Comparison of ENCODE assay signal across 9 cellular contexts in the genomic region with DNA sequence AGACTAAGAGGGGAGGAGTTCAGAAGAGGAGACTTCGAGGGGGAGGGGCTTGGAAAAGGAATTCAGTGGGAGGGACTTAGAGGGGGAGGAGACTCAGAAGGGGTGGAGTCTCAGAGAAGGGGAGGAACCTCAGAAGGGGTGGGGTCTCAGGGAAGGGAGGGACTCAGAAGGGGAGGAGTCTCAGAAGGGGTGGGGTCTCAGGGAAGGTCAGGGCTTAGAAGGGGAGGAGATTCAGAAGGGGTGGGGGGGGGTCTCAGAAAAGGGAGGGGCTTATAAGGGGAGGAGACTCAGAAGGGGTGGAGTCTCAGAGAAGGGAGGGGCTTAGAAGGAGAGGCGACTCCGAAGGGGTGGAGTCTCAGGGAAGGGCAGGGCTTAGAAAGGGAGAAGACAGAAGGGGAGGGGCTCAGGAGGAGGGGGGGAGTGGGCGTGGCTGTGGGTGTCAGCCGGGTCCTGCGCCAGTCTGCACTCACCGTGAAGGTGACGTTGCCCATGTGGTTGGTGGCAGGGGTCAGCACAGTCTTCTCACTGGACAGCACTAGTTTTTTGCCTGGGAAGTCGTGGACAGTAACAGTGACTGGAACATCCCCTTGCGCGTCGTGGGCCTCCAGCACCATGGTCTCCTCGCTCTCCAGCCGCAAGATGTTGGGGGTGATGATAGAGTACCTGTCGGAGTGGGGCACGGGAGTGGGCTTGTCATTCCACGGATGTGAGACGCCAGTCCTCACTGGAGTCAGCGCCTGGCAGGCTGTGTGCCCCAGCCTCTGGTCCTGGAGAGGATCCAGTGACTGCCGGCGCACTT. TPM values are rescaled to one million over a fixed set of nuclear protein-coding genes. Genes with fewer than 3 reads are reported as not detected.
A peak's percentile ranks its signal among the peaks of the same experiment; 100 is the strongest.
DNase-seq lines count a peak whose midpoint lies in the region; ATAC-seq lines count a peak whose summit lies in the region.
"Had no signal": no experiment of that assay in that cellular context is flagged by ENCODE, and none has a peak within 500 bp of the region (broad histone marks: within the 10 kb centered on the region; RNA-seq: fewer than 3 reads in every experiment).

No MANE protein-coding gene starts in this region.

- no peaks in the 10 kb centered on the region for H3K9me3 ChIP-seq in T-helper 17 cell (ENCODE audit: control insufficient read depth, low read length, poor library complexity, severe bottlenecking)
- H3K9me3 ChIP-seq: Caco-2 had no signal

- H3K27ac Mint-ChIP-seq in T-helper 17 cell: no peak overlapping the region
- H3K27ac Mint-ChIP-seq in stimulated activated effector memory CD8-positive, alpha-beta T cell treated with anti-CD3 and anti-CD28 coated beads, Interleukin-12 subunit alpha, Interleukin-12 subunit beta, amount 100 ng/mL, for 72 hours: no peak overlapping the region

- peak; percentile 86 for ATAC-seq in T-helper 17 cell
- peak; percentile 65 for ATAC-seq in stimulated activated effector memory CD8-positive, alpha-beta T cell treated with anti-CD3 and anti-CD28 coated beads, Interleukin-12 subunit alpha, Interleukin-12 subunit beta, amount 100 ng/mL, for 72 hours

- intact Hi-C loops in head of caudate nucleus (cut with DNase I): no loop called here

- no peaks in the 10 kb centered on the region for H3K27me3 Mint-ChIP-seq in T-helper 17 cell

- no peak overlapping the region for H3K4me3 Mint-ChIP-seq in T-helper 17 cell
- H3K4me3 Mint-ChIP-seq in stimulated activated effector memory CD8-positive, alpha-beta T cell treated with anti-CD3 and anti-CD28 coated beads, Interleukin-12 subunit alpha, Interleukin-12 subunit beta, amount 100 ng/mL, for 72 hours: no peak overlapping the region

- peaks cover 3% of the 10 kb centered on the region for H3K36me3 Mint-ChIP-seq in T-helper 17 cell (ENCODE audit: low read depth)
- H3K36me3 Mint-ChIP-seq in stimulated activated effector memory CD8-positive, alpha-beta T cell treated with anti-CD3 and anti-CD28 coated beads, Interleukin-12 subunit alpha, Interleukin-12 subunit beta, amount 100 ng/mL, for 72 hours: peaks cover 6% of the 10 kb centered on the region

- no peaks in the 10 kb centered on the region for H3K9me3 Mint-ChIP-seq in stimulated activated effector memory CD8-positive, alpha-beta T cell treated with anti-CD3 and anti-CD28 coated beads, Interleukin-12 subunit alpha, Interleukin-12 subunit beta, amount 100 ng/mL, for 72 hours

- peaks cover 17% of the 10 kb centered on the region for H3K4me1 Mint-ChIP-seq in T-helper 17 cell
- H3K4me1 Mint-ChIP-seq in stimulated activated effector memory CD8-positive, alpha-beta T cell treated with anti-CD3 and anti-CD28 coated beads, Interleukin-12 subunit alpha, Interleukin-12 subunit beta, amount 100 ng/mL, for 72 hours: peaks cover 43% of the 10 kb centered on the region

- peak; percentile 58 for DNase-seq in activated CD4-positive, alpha-beta T cell treated with anti-CD3 and anti-CD28 coated beads for 48 hours
- no peak for DNase-seq in activated CD4-positive, alpha-beta T cell treated with anti-CD3 and anti-CD28 coated beads for 4 hours
- no peak for DNase-seq in T-helper 17 cell
- DNase-seq in head of caudate nucleus: peak in 33 of 42 donors; percentile 28 to 75 (median 51)
- DNase-seq in stimulated activated effector memory CD8-positive, alpha-beta T cell treated with anti-CD3 and anti-CD28 coated beads, Interleukin-12 subunit alpha, Interleukin-12 subunit beta, amount 100 ng/mL, for 72 hours (ENCODE audit: low spot score in 2 of 2): no peak
- DNase-seq in activated effector memory CD4-positive, alpha-beta T cell treated with Interleukin-2 at 50 U/mL for 16 hours: no peak
- no peak for DNase-seq in DMS79 (lab: John Stamatoyannopoulos, UW)
- DNase-seq in COLO668 (lab: John Stamatoyannopoulos, UW; ENCODE audit: unreplicated experiment): no peak

RNA-seq across cellular contexts. Expression of gene C3, which starts 1.5 kb away (rescaled TPM):
- total RNA-seq in T-helper 17 cell: under 1 TPM in 1 of 2 donors, not detected in 1; 0.35 TPM

RNA-seq across cellular contexts. Expression of gene GPR108, which starts 18.4 kb away (rescaled TPM):
- total RNA-seq in T-helper 17 cell: 10 to 100 TPM; 53.4 to 55.5 TPM

RNA-seq across cellular contexts. Expression of gene TRIP10, which starts 20.5 kb away (rescaled TPM):
- 1 to 10 TPM in 1 of 2 donors, under 1 TPM in 1; 0.92 to 3.3 TPM for total RNA-seq in T-helper 17 cell

RNA-seq across cellular contexts. Expression of gene SH2D3A, which starts 48.3 kb away (rescaled TPM):
- total RNA-seq in T-helper 17 cell: 10 to 100 TPM; 43.8 to 50.3 TPM

RNA-seq across cellular contexts. Expression of gene TNFSF14, which starts 49.0 kb away (rescaled TPM):
- 1 to 10 TPM; 5.0 to 5.6 TPM for total RNA-seq in T-helper 17 cell
- total RNA-seq: Caco-2 had no signal

Comparison
In these comparisons a context has a peak if more than half of its experiments do, and no peak if none do; other contexts are left out.
1. DNase-seq: peak in activated CD4-positive, alpha-beta T cell treated with anti-CD3 and anti-CD28 coated beads for 48 hours (single experiment) and head of caudate nucleus (33 of 42); none in activated CD4-positive, alpha-beta T cell treated with anti-CD3 and anti-CD28 coated beads for 4 hours (0 of 2), T-helper 17 cell (0 of 3), stimulated activated effector memory CD8-positive, alpha-beta T cell treated with anti-CD3 and anti-CD28 coated beads, Interleukin-12 subunit alpha, Interleukin-12 subunit beta, amount 100 ng/mL, for 72 hours (0 of 2), activated effector memory CD4-positive, alpha-beta T cell treated with Interleukin-2 at 50 U/mL for 16 hours (single experiment), DMS79 (single experiment) and COLO668 (single experiment).